8 cellular contexts compared by ENCODE assay signal in genomic region chr3:35664460-35664919, GRCh38. TPM values are rescaled to one million over a fixed set of nuclear protein-coding genes. Genes with fewer than 3 reads are reported as not detected.
DNase-seq lines count a peak whose midpoint lies in the region; ATAC-seq and TF ChIP-seq lines count a peak whose summit lies in the region.

No MANE protein-coding gene starts in this region.

- TF ChIP-seq POLR2A in breast epithelium (IDR thresholded peaks at IDR 0.05), result no peak

- H3K9me3 Mint-ChIP-seq in osteocyte (ENCODE audit: unreplicated experiment), result no peaks in the 10 kb centered on the region
- peaks cover 4% of the 10 kb centered on the region for H3K9me3 Mint-ChIP-seq in activated T-helper 17 cell treated with anti-CD3 and anti-CD28 coated beads, Interleukin-2, amount 50 U/mL, for 72 hours

- H3K4me3 ChIP-seq in fibroblast of mammary gland (ENCODE audit: control insufficient read depth, low read depth, low read length) (no peak overlapping the region), breast epithelium (no peak overlapping the region)

- no peaks in the 10 kb centered on the region for H3K36me3 Mint-ChIP-seq in osteocyte (ENCODE audit: unreplicated experiment)
- no peaks in the 10 kb centered on the region for H3K36me3 Mint-ChIP-seq in activated T-helper 17 cell treated with anti-CD3 and anti-CD28 coated beads, Interleukin-2, amount 50 U/mL, for 72 hours (ENCODE audit: low read depth)

- H3K9me3 ChIP-seq in breast epithelium, result no peaks in the 10 kb centered on the region

- no peak overlapping the region for H3K4me3 Mint-ChIP-seq in osteocyte (ENCODE audit: unreplicated experiment)
- no peak overlapping the region for H3K4me3 Mint-ChIP-seq in activated T-helper 17 cell treated with anti-CD3 and anti-CD28 coated beads, Interleukin-2, amount 50 U/mL, for 72 hours

- intact Hi-C loops in breast epithelium (cut with DNase I; ENCODE audit: low total_unique reads), result no loop called here

- peak; percentile 73 for DNase-seq in NCI-H69 (lab: John Stamatoyannopoulos, UW)
- peak; percentile 18 for DNase-seq in fibroblast of mammary gland (ENCODE audit: low read depth)
- DNase-seq in osteocyte (ENCODE audit: extremely low spot score, unreplicated experiment), result peak; percentile 84
- no peak for DNase-seq in breast epithelium (ENCODE audit: low spot score in 2 of 2)

- no peak for TF ChIP-seq CTCF in fibroblast of mammary gland (conservative IDR thresholded peaks at IDR 0.05; ENCODE audit: control insufficient read depth, insufficient read depth, low read depth, low read length)
- TF ChIP-seq CTCF in osteocyte (IDR thresholded peaks at IDR 0.05), result no peak
- TF ChIP-seq CTCF in breast epithelium (IDR thresholded peaks at IDR 0.05), result no peak

- no peaks in the 10 kb centered on the region for H3K27me3 ChIP-seq in breast epithelium

- H3K27ac ChIP-seq in breast epithelium, result no peak overlapping the region

- no peaks in the 10 kb centered on the region for H3K36me3 ChIP-seq in breast epithelium

- ATAC-seq in GM18502 (IDR thresholded peaks at IDR 0.05; ENCODE audit: poor library complexity, unreplicated experiment) (peak; percentile 90), HG03196 (IDR thresholded peaks at IDR 0.05; ENCODE audit: unreplicated experiment) (peak; percentile 75), HG03045 (IDR thresholded peaks at IDR 0.05; ENCODE audit: unreplicated experiment) (no peak)
- ATAC-seq in activated T-helper 17 cell treated with anti-CD3 and anti-CD28 coated beads, Interleukin-2, amount 50 U/mL, for 72 hours (replicated peaks), result no peak

- H3K4me1 ChIP-seq in breast epithelium, result no peaks in the 10 kb centered on the region

- H3K27me3 Mint-ChIP-seq in osteocyte (ENCODE audit: unreplicated experiment), result peaks cover 6% of the 10 kb centered on the region
- no peaks in the 10 kb centered on the region for H3K27me3 Mint-ChIP-seq in activated T-helper 17 cell treated with anti-CD3 and anti-CD28 coated beads, Interleukin-2, amount 50 U/mL, for 72 hours

- H3K4me1 Mint-ChIP-seq in osteocyte (ENCODE audit: unreplicated experiment), result peaks cover 22% of the 10 kb centered on the region
- no peaks in the 10 kb centered on the region for H3K4me1 Mint-ChIP-seq in activated T-helper 17 cell treated with anti-CD3 and anti-CD28 coated beads, Interleukin-2, amount 50 U/mL, for 72 hours

- peak overlapping the region; percentile 19 for H3K27ac Mint-ChIP-seq in osteocyte (ENCODE audit: unreplicated experiment)
- H3K27ac Mint-ChIP-seq in activated T-helper 17 cell treated with anti-CD3 and anti-CD28 coated beads, Interleukin-2, amount 50 U/mL, for 72 hours, result no peak overlapping the region

RNA-seq across cellular contexts. Expression of gene ARPP21, which starts 25.2 kb away (rescaled TPM):
- 3.5 and 3.7 TPM in 2 replicates for total RNA-seq in osteocyte
- total RNA-seq in breast epithelium, result under 1 TPM in 1 of 3 donors, not detected in 2; 0.16 TPM
- total RNA-seq in activated T-helper 17 cell treated with anti-CD3 and anti-CD28 coated beads, Interleukin-2, amount 50 U/mL, for 72 hours, result not detected

Comparison
In these comparisons a context has a peak if more than half of its experiments do, and no peak if none do; other contexts are left out.
1. ATAC-seq: peak in GM18502 (single experiment) and HG03196 (single experiment); none in activated T-helper 17 cell treated with anti-CD3 and anti-CD28 coated beads, Interleukin-2, amount 50 U/mL, for 72 hours (single experiment) and HG03045 (single experiment).
2. DNase-seq: peak in NCI-H69 (single experiment), fibroblast of mammary gland (single experiment) and osteocyte (single experiment); none in breast epithelium (0 of 2).